ENCODE assay signal across 10 cellular contexts in genomic region chr17:77385750-77386501, GRCh38.
DNase-seq lines count a peak whose midpoint lies in the region; ATAC-seq and TF ChIP-seq lines count a peak whose summit lies in the region.
"Had no signal": no experiment of that assay in that cellular context is flagged by ENCODE, and none has a peak within 500 bp of the region (broad histone marks: within the 10 kb centered on the region; RNA-seq: fewer than 3 reads in every experiment).

No MANE protein-coding gene starts in this region.

- H3K27ac ChIP-seq in spleen, result peak overlapping the region; percentile 36 to 95 (median 77)

- peak; percentile 57 for DNase-seq in HT-29 (ENCODE audit: low spot score)
- DNase-seq in amniotic epithelial cell (ENCODE audit: low read depth), result peak; percentile 44
- peak; percentile 72 for DNase-seq in islet precursor cell
- no peak for DNase-seq in spleen
- no peak for DNase-seq in SIG-M5 (lab: John Stamatoyannopoulos, UW)
- DNase-seq in pons (ENCODE audit: low spot score), result no peak
- no peak for DNase-seq in stimulated activated CD4-positive, alpha-beta T cell treated with anti-CD3 and anti-CD28 coated beads, Interleukin-2, amount 100 ng/mL, for 48 hours
- DNase-seq: activated CD8-positive, alpha-beta memory T cell treated with anti-CD3 and anti-CD28 coated beads for 24 hours; foreskin melanocyte had no signal

- H3K4me3 ChIP-seq in spleen, result no peak overlapping the region

- WGBS in spleen, 5 donors, result 31 to 62% (median 57%) methylated on average over 9 to 16 of the region's 16 CpGs

- H3K27me3 ChIP-seq in spleen (replicated peaks in 1 of 7), result no peaks in the 10 kb centered on the region

- peaks cover 82 to 99% (median 94%) of the 10 kb centered on the region in 6 donors for H3K4me1 ChIP-seq in spleen

- no peaks in the 10 kb centered on the region for H3K9me3 ChIP-seq in spleen

- ATAC-seq in HG03175 (IDR thresholded peaks at IDR 0.05; ENCODE audit: unreplicated experiment), result no peak

- no peak for TF ChIP-seq POLR2A in spleen (IDR thresholded peaks at IDR 0.05)

- no peak for TF ChIP-seq CTCF in spleen (IDR thresholded peaks at IDR 0.05 in 8 of 11, conservative IDR thresholded peaks at IDR 0.05 in 3 of 11)

- H3K36me3 ChIP-seq in spleen, result peaks cover 0 to 14% (median 0%) of the 10 kb centered on the region in 6 donors

- intact Hi-C loops in spleen (cut with DNase I; ENCODE audit: low total_unique reads), result no loop called here

Comparison
In these comparisons a context has a peak if more than half of its experiments do, and no peak if none do; other contexts are left out.
1. DNase-seq: peak in HT-29 (single experiment), amniotic epithelial cell (single experiment) and islet precursor cell (single experiment); none in spleen (single experiment), SIG-M5 (single experiment), pons (single experiment) and stimulated activated CD4-positive, alpha-beta T cell treated with anti-CD3 and anti-CD28 coated beads, Interleukin-2, amount 100 ng/mL, for 48 hours (0 of 2).